In genomic region chr10:133258818-133259602, GRCh38 we compare ENCODE assay signal across 8 cellular contexts. TPM values are rescaled to one million over a fixed set of nuclear protein-coding genes. Genes with fewer than 3 reads are reported as not detected.
A peak's percentile ranks its signal among the peaks of the same experiment; 100 is the strongest.
DNase-seq lines count a peak whose midpoint lies in the region; ATAC-seq and TF ChIP-seq lines count a peak whose summit lies in the region.

No MANE protein-coding gene starts in this region.

- H3K4me1 ChIP-seq in CD4-positive, CD25-positive, alpha-beta regulatory T cell (ENCODE audit: control insufficient read depth, insufficient read depth, low read length, poor library complexity, severe bottlenecking): peaks cover 65% of the 10 kb centered on the region

- H3K4me3 ChIP-seq in CD4-positive, CD25-positive, alpha-beta regulatory T cell (ENCODE audit: low read depth, low read length): peak overlapping the region; percentile 26

- H3K36me3 Mint-ChIP-seq in CD4-positive, CD25-positive, alpha-beta regulatory T cell: no peaks in the 10 kb centered on the region

- peak; percentile 47 to 84 (median 74) for DNase-seq in CD4-positive, CD25-positive, alpha-beta regulatory T cell
- peak; percentile 91 to 93 for DNase-seq in NOMO-1 (lab: John Stamatoyannopoulos, UW; ENCODE audit: unreplicated experiment in 2 of 2)
- peak; percentile 83 for DNase-seq in activated CD8-positive, alpha-beta memory T cell treated with anti-CD3 and anti-CD28 coated beads, Interleukin-2, amount 50 U/mL, for 1 hour (ENCODE audit: extremely low read depth)
- peak; percentile 29 to 68 for DNase-seq in erythroblast (lab: John Stamatoyannopoulos, UW)
- DNase-seq in omental fat pad (ENCODE audit: low spot score): peak; percentile 64
- peak; percentile 15 for DNase-seq in superior temporal gyrus (ENCODE audit: extremely low spot score)

- no peaks in the 10 kb centered on the region for H3K36me3 ChIP-seq in CD4-positive, CD25-positive, alpha-beta regulatory T cell (ENCODE audit: control insufficient read depth, insufficient read depth, low read length)

- peak overlapping the region; percentile 75 for H3K27ac ChIP-seq in CD4-positive, CD25-positive, alpha-beta regulatory T cell (ENCODE audit: insufficient read depth, low read length, poor library complexity, severe bottlenecking)

- H3K9me3 ChIP-seq in CD4-positive, CD25-positive, alpha-beta regulatory T cell (ENCODE audit: control insufficient read depth in 2 of 2, low read length in 2 of 2): no peaks in the 10 kb centered on the region

- TF ChIP-seq CTCF in omental fat pad (IDR thresholded peaks at IDR 0.05): no peak

- H3K9me3 Mint-ChIP-seq in CD4-positive, CD25-positive, alpha-beta regulatory T cell: no peaks in the 10 kb centered on the region

- TF ChIP-seq POLR2A in erythroblast (IDR thresholded peaks at IDR 0.05; ENCODE audit: low read length): no peak

- H3K4me1 Mint-ChIP-seq in CD4-positive, CD25-positive, alpha-beta regulatory T cell: peaks cover 0 to 63% (median 17%) of the 10 kb centered on the region in 4 donors

- ATAC-seq in CD4-positive, CD25-positive, alpha-beta regulatory T cell (ENCODE audit: low read depth in 2 of 2): peak; percentile 53 to 57
- ATAC-seq in omental fat pad (ENCODE audit: low FRiP score): peak; percentile 24
- ATAC-seq in GM18907 (IDR thresholded peaks at IDR 0.05; ENCODE audit: unreplicated experiment): no peak
- no peak for ATAC-seq in GM21717 (IDR thresholded peaks at IDR 0.05; ENCODE audit: unreplicated experiment)

- no peaks in the 10 kb centered on the region for H3K27me3 Mint-ChIP-seq in CD4-positive, CD25-positive, alpha-beta regulatory T cell

- H3K27ac Mint-ChIP-seq in CD4-positive, CD25-positive, alpha-beta regulatory T cell: peak overlapping the region; percentile 95 to 99 (median 96)

- peak overlapping the region; percentile 83 to 92 (median 86) for H3K4me3 Mint-ChIP-seq in CD4-positive, CD25-positive, alpha-beta regulatory T cell

- H3K27me3 ChIP-seq in CD4-positive, CD25-positive, alpha-beta regulatory T cell (ENCODE audit: control insufficient read depth, insufficient read depth, low read length): no peaks in the 10 kb centered on the region

RNA-seq across cellular contexts. Expression of gene ADAM8, which starts 17.7 kb away (rescaled TPM):
- total RNA-seq in CD4-positive, CD25-positive, alpha-beta regulatory T cell: 148 TPM
- polyA plus RNA-seq in CD4-positive, CD25-positive, alpha-beta regulatory T cell: 10 to 100 TPM; 33.4 to 62.6 (median 49.8) TPM
- total RNA-seq in omental fat pad: 10 to 100 TPM in 2 of 4 donors, 1 to 10 TPM in 2; 3.9 to 53.9 (median 8.4) TPM

RNA-seq across cellular contexts. Expression of gene VENTX, which starts 21.4 kb away (rescaled TPM):
- not detected for total RNA-seq in CD4-positive, CD25-positive, alpha-beta regulatory T cell
- not detected for polyA plus RNA-seq in CD4-positive, CD25-positive, alpha-beta regulatory T cell
- total RNA-seq in omental fat pad: 1 to 10 TPM in 2 of 4 donors, under 1 TPM in 2; 0.32 to 6.0 (median 2.4) TPM

RNA-seq across cellular contexts. Expression of gene UTF1, which starts 29.0 kb away (rescaled TPM):
- not detected for total RNA-seq in CD4-positive, CD25-positive, alpha-beta regulatory T cell
- polyA plus RNA-seq in CD4-positive, CD25-positive, alpha-beta regulatory T cell: not detected
- not detected for total RNA-seq in omental fat pad

RNA-seq across cellular contexts. Expression of gene TUBGCP2, which starts 49.7 kb away (rescaled TPM):
- total RNA-seq in CD4-positive, CD25-positive, alpha-beta regulatory T cell: 73.8 TPM
- polyA plus RNA-seq in CD4-positive, CD25-positive, alpha-beta regulatory T cell: 10 to 100 TPM; 23.5 to 31.8 (median 28.1) TPM
- 10 to 100 TPM; 29.0 to 44.5 (median 36.3) TPM for total RNA-seq in omental fat pad

RNA-seq across cellular contexts. Expression of gene ZNF511, which starts 49.7 kb away (rescaled TPM):
- total RNA-seq in CD4-positive, CD25-positive, alpha-beta regulatory T cell: 29.1 TPM
- polyA plus RNA-seq in CD4-positive, CD25-positive, alpha-beta regulatory T cell: 10 to 100 TPM; 67.5 to 96.4 (median 78.7) TPM
- total RNA-seq in omental fat pad: 10 to 100 TPM; 19.3 to 40.2 (median 23.3) TPM

Comparison
In these comparisons a context has a peak if more than half of its experiments do, and no peak if none do; other contexts are left out.
1. ATAC-seq: peak in CD4-positive, CD25-positive, alpha-beta regulatory T cell (2 of 2) and omental fat pad (single experiment); none in GM18907 (single experiment) and GM21717 (single experiment).
2. DNase-seq: peak in every context shown above with its lines; median percentile 92 in NOMO-1; 83 in activated CD8-positive, alpha-beta memory T cell treated with anti-CD3 and anti-CD28 coated beads, Interleukin-2, amount 50 U/mL, for 1 hour; 74 in CD4-positive, CD25-positive, alpha-beta regulatory T cell; 64 in omental fat pad; 48 in erythroblast; 15 in superior temporal gyrus.